1 cellular context compared by ENCODE assay signal in genomic region chr11:698493-699115, GRCh38.
TF ChIP-seq lines count a peak whose summit lies in the region.

No MANE protein-coding gene starts in this region.

TF ChIP-seq in H1, 55 proteins besides CTCF, POLR2A, EP300 and RAD21:
- no peak for TF ChIP-seq BACH1 (IDR thresholded peaks at IDR 0.05; ENCODE audit: low read length)
- no peak for TF ChIP-seq CHD7 (IDR thresholded peaks at IDR 0.05; ENCODE audit: insufficient replicate concordance, low read length)
